In genomic region chr7:105439174-105439893, GRCh38 we compare ENCODE assay signal across 9 cellular contexts. TPM values are rescaled to one million over a fixed set of nuclear protein-coding genes. Genes with fewer than 3 reads are reported as not detected.
DNase-seq lines count a peak whose midpoint lies in the region; ATAC-seq and TF ChIP-seq lines count a peak whose summit lies in the region.
"Had no signal": no experiment of that assay in that cellular context is flagged by ENCODE, and none has a peak within 500 bp of the region (broad histone marks: within the 10 kb centered on the region; RNA-seq: fewer than 3 reads in every experiment).

No MANE protein-coding gene starts in this region.

- no peak overlapping the region for H3K27ac Mint-ChIP-seq in activated CD8-positive, alpha-beta memory T cell treated with anti-CD3 and anti-CD28 coated beads, Interleukin-2, amount 10 ng/mL, durations not matched to agents 7 days and 5 days

- no peaks in the 10 kb centered on the region for H3K9me3 Mint-ChIP-seq in activated CD8-positive, alpha-beta memory T cell treated with anti-CD3 and anti-CD28 coated beads, Interleukin-2, amount 10 ng/mL, durations not matched to agents 7 days and 5 days (ENCODE audit: low read depth)
- H3K9me3 Mint-ChIP-seq: activated T-cell treated with anti-CD3 and anti-CD28 coated beads, Interleukin-2, amount 50 U/mL, for 4 hours; nephron had no signal

- H3K27ac ChIP-seq in epithelial cell of prostate = peak overlapping the region; percentile 91

- TF ChIP-seq CTCF in retinal pigment epithelial cell (conservative IDR thresholded peaks at IDR 0.05; ENCODE audit: low read depth, low read length) = peak; percentile 6

- no peaks in the 10 kb centered on the region for H3K27me3 Mint-ChIP-seq in activated CD8-positive, alpha-beta memory T cell treated with anti-CD3 and anti-CD28 coated beads, Interleukin-2, amount 10 ng/mL, durations not matched to agents 7 days and 5 days

- ATAC-seq in activated CD8-positive, alpha-beta memory T cell treated with anti-CD3 and anti-CD28 coated beads, Interleukin-2, amount 10 ng/mL, durations not matched to agents 7 days and 5 days = no peak

- peak; percentile 40 for DNase-seq in H4 (ENCODE audit: low spot score)
- peak; percentile 3 for DNase-seq in NCI-H446 treated with DMSO at 0.1 percent for 48 hours (lab: John Stamatoyannopoulos, UW)
- DNase-seq in epithelial cell of prostate (ENCODE audit: low read depth, low spot score) = peak; percentile 82
- DNase-seq in retinal pigment epithelial cell (ENCODE audit: low read depth) = peak; percentile 43
- DNase-seq in activated CD8-positive, alpha-beta memory T cell treated with anti-CD3 and anti-CD28 coated beads, Interleukin-2, amount 10 ng/mL, durations not matched to agents 7 days and 5 days = no peak
- no peak for DNase-seq in NCI-H2171 (lab: John Stamatoyannopoulos, UW)
- no peak for DNase-seq in NCI-H510A (lab: John Stamatoyannopoulos, UW)
- DNase-seq: activated T-cell treated with anti-CD3 and anti-CD28 coated beads, Interleukin-2, amount 50 U/mL, for 4 hours had no signal

- H3K4me3 ChIP-seq in retinal pigment epithelial cell (ENCODE audit: low read length) = no peak overlapping the region

- H3K36me3 Mint-ChIP-seq in activated CD8-positive, alpha-beta memory T cell treated with anti-CD3 and anti-CD28 coated beads, Interleukin-2, amount 10 ng/mL, durations not matched to agents 7 days and 5 days = no peaks in the 10 kb centered on the region

- H3K4me1 Mint-ChIP-seq in activated CD8-positive, alpha-beta memory T cell treated with anti-CD3 and anti-CD28 coated beads, Interleukin-2, amount 10 ng/mL, durations not matched to agents 7 days and 5 days = peaks cover 2% of the 10 kb centered on the region
- H3K4me1 Mint-ChIP-seq: nephron had no signal

- CTCF ChIA-PET in activated CD8-positive, alpha-beta memory T cell treated with anti-CD3 and anti-CD28 coated beads, Interleukin-2, amount 10 ng/mL, durations not matched to agents 7 days and 5 days (lab: Charles Lee) = interaction anchor here (1.3 kb wide), 1 partner anchor 10 kb away, joined by 4 read pairs; no protein-coding TSS in a partner anchor

- H3K4me3 Mint-ChIP-seq in activated CD8-positive, alpha-beta memory T cell treated with anti-CD3 and anti-CD28 coated beads, Interleukin-2, amount 10 ng/mL, durations not matched to agents 7 days and 5 days = no peak overlapping the region
- H3K4me3 Mint-ChIP-seq: activated T-cell treated with anti-CD3 and anti-CD28 coated beads, Interleukin-2, amount 50 U/mL, for 4 hours; nephron had no signal

RNA-seq across cellular contexts. Expression of gene SRPK2, which starts 50.6 kb away (rescaled TPM):
- total RNA-seq in H4 (2014; rRNA removed; shearing (Covaris generic)) = 44.0 and 46.9 TPM in 2 replicates
- total RNA-seq in activated CD8-positive, alpha-beta memory T cell treated with anti-CD3 and anti-CD28 coated beads, Interleukin-2, amount 10 ng/mL, durations not matched to agents 7 days and 5 days = 10 to 100 TPM; 40.4 to 41.2 TPM

Comparison
In these comparisons a context has a peak if more than half of its experiments do, and no peak if none do; other contexts are left out.
1. DNase-seq: peak in H4 (single experiment), NCI-H446 treated with DMSO at 0.1 percent for 48 hours (single experiment), epithelial cell of prostate (single experiment) and retinal pigment epithelial cell (single experiment); none in activated CD8-positive, alpha-beta memory T cell treated with anti-CD3 and anti-CD28 coated beads, Interleukin-2, amount 10 ng/mL, durations not matched to agents 7 days and 5 days (single experiment), NCI-H2171 (single experiment) and NCI-H510A (single experiment).